ENCODE assay signal across 8 cellular contexts in the genomic region with DNA sequence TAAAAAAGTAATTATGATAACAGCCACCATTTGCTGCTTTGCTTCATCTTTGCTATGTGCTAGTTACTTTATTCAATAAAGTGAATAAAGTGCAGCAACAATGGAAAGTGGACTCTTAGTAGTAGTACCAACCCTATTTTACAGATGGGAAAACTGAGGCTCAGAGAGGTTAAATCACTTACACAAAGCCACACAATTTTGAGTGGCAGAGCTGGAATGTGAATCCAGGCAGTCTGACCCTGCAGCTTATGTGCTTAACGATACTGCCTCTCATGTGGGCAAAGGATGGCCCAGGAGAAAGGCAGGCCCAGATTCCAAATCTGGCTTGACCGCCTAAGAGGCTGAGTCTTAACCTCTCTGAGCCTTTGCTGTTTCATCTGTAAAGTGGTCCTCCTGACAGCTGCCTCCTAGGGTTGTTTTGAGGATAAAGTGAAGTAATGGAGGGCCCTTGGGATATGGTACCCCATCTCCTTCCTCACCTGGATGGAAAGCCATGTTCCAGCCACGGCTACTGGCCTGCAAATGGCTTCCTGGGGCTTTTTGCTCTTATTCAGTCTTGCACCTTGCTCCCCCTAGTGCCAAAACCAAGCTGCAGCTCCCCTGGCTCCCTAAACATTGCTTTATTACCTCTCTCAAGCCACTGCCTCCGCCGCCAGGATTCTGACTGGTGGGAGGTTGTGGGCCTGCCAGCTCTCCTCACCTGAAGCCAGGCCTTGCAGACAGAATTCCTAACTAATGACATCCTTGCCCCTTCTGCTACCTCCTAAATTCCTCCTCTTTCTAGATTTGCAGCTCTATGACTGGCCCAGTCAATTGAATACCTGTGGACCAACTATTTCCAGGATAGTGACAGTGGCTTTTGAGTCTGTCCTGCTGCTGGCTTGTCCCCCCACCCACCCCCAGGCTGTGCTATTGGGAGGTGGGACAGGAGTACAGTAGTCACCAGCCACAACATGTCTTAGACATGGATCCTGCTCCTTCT.
DNase-seq lines count a peak whose midpoint lies in the region; ATAC-seq and TF ChIP-seq lines count a peak whose summit lies in the region.

No MANE protein-coding gene starts in this region.

- no peaks in the 10 kb centered on the region for H3K36me3 ChIP-seq in CD8-positive, alpha-beta memory T cell (ENCODE audit: insufficient read depth, low read length)
- no peaks in the 10 kb centered on the region for H3K36me3 ChIP-seq in HCT116 (ENCODE audit: control insufficient read depth in 1 of 2, insufficient read depth in 2 of 2, low read length in 2 of 2)
- no peaks in the 10 kb centered on the region for H3K36me3 ChIP-seq in sigmoid colon

- no peaks in the 10 kb centered on the region for H3K9me3 Mint-ChIP-seq in CD8-positive, alpha-beta memory T cell

- CTCF ChIA-PET in CD8-positive, alpha-beta memory T cell (lab: Charles Lee), result interaction anchor here (0.8 to 2.6 kb wide), 10 partner anchors 15 to 271 kb away, joined by 3 to 26 read pairs (median 4); a partner anchor contains a TSS
- CTCF ChIA-PET in HCT116 (lab: Charles Lee), result interaction anchor here (0.7 to 2.8 kb wide), 10 partner anchors 13 to 277 kb away, joined by 3 to 58 read pairs (median 4); no protein-coding TSS in a partner anchor

- H3K4me3 Mint-ChIP-seq in CD8-positive, alpha-beta memory T cell, result no peak overlapping the region

- no peaks in the 10 kb centered on the region for H3K9me2 ChIP-seq in HCT116 (ENCODE audit: insufficient read depth)

- no peaks in the 10 kb centered on the region for H3K79me2 ChIP-seq in HCT116 (ENCODE audit: insufficient read depth, low read length)

- H2AFZ ChIP-seq in HCT116 (ENCODE audit: low read depth, low read length, poor library complexity, severe bottlenecking), result no peak overlapping the region

- TF ChIP-seq CTCF in HCT116 (IDR thresholded peaks at IDR 0.05 in 2 of 3, conservative IDR thresholded peaks at IDR 0.05 in 1 of 3; ENCODE audit: borderline replicate concordance in 1 of 3, insufficient read depth in 1 of 3, low read depth in 2 of 3, low read length in 2 of 3) (peak; percentile 82 to 89 (median 83)), sigmoid colon (IDR thresholded peaks at IDR 0.05) (peak in 1 of 4 experiments; percentile 13)

- H3K4me1 ChIP-seq in CD8-positive, alpha-beta memory T cell (ENCODE audit: insufficient read depth, low read length), result peaks cover 7% of the 10 kb centered on the region
- H3K4me1 ChIP-seq in HCT116 (ENCODE audit: control insufficient read depth in 1 of 2, insufficient read depth in 2 of 2, low read length in 2 of 2) (peaks cover under 1 to 15% of the 10 kb centered on the region in 2 experiments; a peak in 3 of 4 replicates), sigmoid colon (peaks cover 0 to 13% (median 0%) of the 10 kb centered on the region in 4 donors)

- H3K4me1 Mint-ChIP-seq in CD8-positive, alpha-beta memory T cell, result peaks cover 6 to 19% (median 16%) of the 10 kb centered on the region in 3 donors

- H3K9me3 ChIP-seq in CD8-positive, alpha-beta memory T cell (ENCODE audit: low read length), result no peaks in the 10 kb centered on the region
- H3K9me3 ChIP-seq in HCT116 (ENCODE audit: control insufficient read depth in 1 of 2, insufficient read depth in 1 of 2, low read depth in 1 of 2, low read length in 2 of 2) (no peaks in the 10 kb centered on the region), sigmoid colon (no peaks in the 10 kb centered on the region)

- intact Hi-C loops in HCT116 (cut with micrococcal nuclease) (loop anchor here (1.0 to 2.0 kb wide), 3 partner anchors 84 to 270 kb away; a partner anchor contains a TSS), sigmoid colon (cut with DNase I) (no loop called here)

- BruUV-seq in HCT116 (replicated peaks; lab: Mats Ljungman, UMichigan), result no TSS peak

- H3K4me2 ChIP-seq in HCT116 (ENCODE audit: low read length), result no peak overlapping the region

- H3K27me3 ChIP-seq in CD8-positive, alpha-beta memory T cell (ENCODE audit: insufficient read depth, low read length, poor library complexity, severe bottlenecking), result no peaks in the 10 kb centered on the region
- H3K27me3 ChIP-seq in HCT116 (ENCODE audit: insufficient read depth, low read length) (no peaks in the 10 kb centered on the region), sigmoid colon (no peaks in the 10 kb centered on the region)

- H3K27me3 Mint-ChIP-seq in CD8-positive, alpha-beta memory T cell, result peaks cover 0 to 2% of the 10 kb centered on the region in 2 donors

- DNase-seq in CD8-positive, alpha-beta memory T cell, result peak; percentile 17 to 65 (median 37)
- DNase-seq in HCT116 (ENCODE audit: low read depth, low spot score) (peak; percentile 69), NOMO-1 (lab: John Stamatoyannopoulos, UW; ENCODE audit: unreplicated experiment in 2 of 2) (peak; percentile 25 to 27), erythroblast (lab: John Stamatoyannopoulos, UW) (peak; percentile 19 to 30), pons (ENCODE audit: low spot score) (peak; percentile 57), sigmoid colon (no peak)
- peak; percentile 35 for DNase-seq in activated CD8-positive, alpha-beta memory T cell treated with anti-CD3 and anti-CD28 coated beads, Interleukin-2, amount 50 U/mL, for 1 hour (ENCODE audit: extremely low read depth)

- H3K27ac Mint-ChIP-seq in CD8-positive, alpha-beta memory T cell, result peak overlapping the region in 7 of 8 donors; percentile 2 to 86 (median 61)

- TF ChIP-seq POLR2A in HCT116 (IDR thresholded peaks at IDR 0.05; ENCODE audit: borderline replicate concordance, extremely low read depth, insufficient read depth, insufficient read length) (no peak), erythroblast (IDR thresholded peaks at IDR 0.05; ENCODE audit: low read length) (no peak), sigmoid colon (IDR thresholded peaks at IDR 0.05) (no peak)

- 48 to 63% methylated on average over 5 of the region's 5 CpGs for WGBS in sigmoid colon, 2 donors

- ATAC-seq in HCT116, result peak; percentile 76
- no peak for ATAC-seq in HG02798 (IDR thresholded peaks at IDR 0.05; ENCODE audit: poor library complexity, unreplicated experiment)

- H3K4me3 ChIP-seq in CD8-positive, alpha-beta memory T cell (ENCODE audit: low read length), result no peak overlapping the region
- no peak overlapping the region for H3K4me3 ChIP-seq in HCT116 (replicated peaks in 1 of 2; ENCODE audit: low read depth in 1 of 2, low read length in 2 of 2)
- no peak overlapping the region for H3K4me3 ChIP-seq in sigmoid colon

- no peaks in the 10 kb centered on the region for H3K36me3 Mint-ChIP-seq in CD8-positive, alpha-beta memory T cell

- no peak overlapping the region for H3K9ac ChIP-seq in HCT116 (ENCODE audit: low read length)

- POLR2A ChIA-PET in CD8-positive, alpha-beta memory T cell (lab: Charles Lee), result no interaction called here
- POLR2A ChIA-PET in HCT116 (lab: Charles Lee), result no interaction called here

- H4K20me1 ChIP-seq in HCT116 (ENCODE audit: insufficient read depth), result no peaks in the 10 kb centered on the region

- RAD21 ChIA-PET in HCT116 (lab: Charles Lee; ENCODE audit: low non-redundant PET in 1 of 2, low total read pairs in 2 of 2, uncharacterized antibody in 2 of 2, unreplicated experiment in 2 of 2), result interaction anchor here (1.0 kb wide), 1 partner anchor 270 kb away, joined by 5 to 7 read pairs; no protein-coding TSS in a partner anchor

- TF ChIP-seq EP300 in sigmoid colon (IDR thresholded peaks at IDR 0.05), result no peak

- peak; percentile 94 for TF ChIP-seq RAD21 in HCT116 (IDR thresholded peaks at IDR 0.05; ENCODE audit: low read depth)

- H3K27ac ChIP-seq in CD8-positive, alpha-beta memory T cell (ENCODE audit: low read depth, low read length), result no peak overlapping the region
- no peak overlapping the region for H3K27ac ChIP-seq in HCT116 (ENCODE audit: low read depth, low read length)
- H3K27ac ChIP-seq in sigmoid colon, result no peak overlapping the region

TF ChIP-seq in HCT116, 20 proteins besides CTCF, POLR2A, EP300 and RAD21:
- TF ChIP-seq, protein P1, sequence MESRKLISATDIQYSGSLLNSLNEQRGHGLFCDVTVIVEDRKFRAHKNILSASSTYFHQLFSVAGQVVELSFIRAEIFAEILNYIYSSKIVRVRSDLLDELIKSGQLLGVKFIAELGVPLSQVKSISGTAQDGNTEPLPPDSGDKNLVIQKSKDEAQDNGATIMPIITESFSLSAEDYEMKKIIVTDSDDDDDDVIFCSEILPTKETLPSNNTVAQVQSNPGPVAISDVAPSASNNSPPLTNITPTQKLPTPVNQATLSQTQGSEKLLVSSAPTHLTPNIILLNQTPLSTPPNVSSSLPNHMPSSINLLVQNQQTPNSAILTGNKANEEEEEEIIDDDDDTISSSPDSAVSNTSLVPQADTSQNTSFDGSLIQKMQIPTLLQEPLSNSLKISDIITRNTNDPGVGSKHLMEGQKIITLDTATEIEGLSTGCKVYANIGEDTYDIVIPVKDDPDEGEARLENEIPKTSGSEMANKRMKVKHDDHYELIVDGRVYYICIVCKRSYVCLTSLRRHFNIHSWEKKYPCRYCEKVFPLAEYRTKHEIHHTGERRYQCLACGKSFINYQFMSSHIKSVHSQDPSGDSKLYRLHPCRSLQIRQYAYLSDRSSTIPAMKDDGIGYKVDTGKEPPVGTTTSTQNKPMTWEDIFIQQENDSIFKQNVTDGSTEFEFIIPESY (IDR thresholded peaks at IDR 0.05; ENCODE audit: extremely low read depth, insufficient replicate concordance, low read length), result no peak
- TF ChIP-seq FOSL1 (IDR thresholded peaks at IDR 0.05; ENCODE audit: low read depth) (no peak), ELF1 (IDR thresholded peaks at IDR 0.05; ENCODE audit: borderline replicate concordance, low read depth) (no peak), YY1 (IDR thresholded peaks at IDR 0.05; ENCODE audit: extremely low read depth, insufficient replicate concordance, low read depth, low read length) (peak; percentile 91)
